In the genomic region with DNA sequence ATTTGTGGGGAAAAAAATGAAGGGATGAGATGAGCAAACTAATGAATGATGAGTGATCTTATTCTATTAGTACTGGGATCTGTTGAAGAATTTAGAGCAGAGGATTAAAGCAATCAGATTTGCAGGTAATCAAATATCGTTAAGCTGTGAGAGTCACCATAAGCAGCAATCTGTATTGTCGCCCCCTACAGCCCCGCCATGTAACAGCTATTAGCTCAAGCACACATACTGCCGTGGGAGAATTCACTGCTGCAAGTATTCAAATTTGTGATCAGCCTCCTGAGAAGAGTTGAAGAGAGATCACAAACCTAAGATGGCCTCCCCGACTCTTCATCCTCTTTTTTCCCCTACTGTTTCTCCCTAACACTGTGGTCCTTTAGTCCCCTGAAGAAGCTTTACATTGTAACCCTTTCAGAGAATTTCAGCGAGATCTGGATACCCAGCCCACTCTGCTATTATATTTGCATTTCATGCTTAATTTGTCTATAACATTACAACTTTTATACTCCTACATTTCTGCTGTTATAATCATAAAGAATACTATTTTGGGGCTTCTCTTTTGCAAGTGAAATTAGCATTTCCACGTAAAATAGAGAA, we compare ENCODE assay signal across 9 cellular contexts. TPM values are rescaled to one million over a fixed set of nuclear protein-coding genes. Genes with fewer than 3 reads are reported as not detected.
DNase-seq lines count a peak whose midpoint lies in the region; ATAC-seq and TF ChIP-seq lines count a peak whose summit lies in the region.
"Had no signal": no experiment of that assay in that cellular context is flagged by ENCODE, and none has a peak within 500 bp of the region (broad histone marks: within the 10 kb centered on the region; RNA-seq: fewer than 3 reads in every experiment).

No MANE protein-coding gene starts in this region.

- H3K27ac ChIP-seq in C4-2B (no peak overlapping the region), GM23248 (no peak overlapping the region), esophagus squamous epithelium (no peak overlapping the region)

- 22 to 25% methylated on average over 7 of the region's 7 CpGs for WGBS in GM23248 (ENCODE audit: low coverage in 1 of 2, low lambda C conversion rate in 2 of 2, missing lambda C conversion rate in 2 of 2), 2 experiments
- WGBS in esophagus squamous epithelium, 2 donors, result 26 to 27% methylated on average over 7 of the region's 7 CpGs

- no peaks in the 10 kb centered on the region for H4K20me1 ChIP-seq in GM23248 (ENCODE audit: insufficient read depth)

- intact Hi-C loops in esophagus squamous epithelium (cut with DNase I), result no loop called here

- no peaks in the 10 kb centered on the region for H3K9me3 ChIP-seq in GM23248 (ENCODE audit: low read depth)
- peaks cover 0 to 8% (median 0%) of the 10 kb centered on the region in 3 donors for H3K9me3 ChIP-seq in esophagus squamous epithelium

- TF ChIP-seq CTCF in C4-2B (conservative IDR thresholded peaks at IDR 0.05) (peak; percentile 91), esophagus squamous epithelium (IDR thresholded peaks at IDR 0.05) (peak in 3 of 6 experiments; percentile 26 to 46 (median 32))

- H3K79me2 ChIP-seq in GM23248 (ENCODE audit: insufficient read depth), result no peaks in the 10 kb centered on the region

- TF ChIP-seq POLR2A in esophagus squamous epithelium (IDR thresholded peaks at IDR 0.05), result no peak

- in situ Hi-C loops in GM23248 (cut with MboI), result no loop called here

- no peak overlapping the region for H3K4me2 ChIP-seq in GM23248 (ENCODE audit: unreplicated experiment)

- H3F3A ChIP-seq in GM23248 (ENCODE audit: insufficient read depth), result no peaks in the 10 kb centered on the region

- no peaks in the 10 kb centered on the region for H3K36me3 ChIP-seq in GM23248 (ENCODE audit: low read depth)
- no peaks in the 10 kb centered on the region for H3K36me3 ChIP-seq in esophagus squamous epithelium

- no peak overlapping the region for H3K9ac ChIP-seq in GM23248

- no peak overlapping the region for H2AFZ ChIP-seq in GM23248

- H3K4me1 ChIP-seq in GM23248 (ENCODE audit: insufficient read depth), result no peaks in the 10 kb centered on the region
- H3K4me1 ChIP-seq in esophagus squamous epithelium, result no peaks in the 10 kb centered on the region

- no peaks in the 10 kb centered on the region for H3K9me2 ChIP-seq in GM23248 (ENCODE audit: insufficient read depth)

- DNase-seq in GM23248 (peak; percentile 39), RKO (ENCODE audit: low spot score) (peak; percentile 33), cerebellar cortex (ENCODE audit: low spot score) (peak; percentile 42), myocyte (ENCODE audit: low read depth) (peak; percentile 18), esophagus squamous epithelium (lab: John Stamatoyannopoulos, UW) (no peak)

- H3K4me3 ChIP-seq in GM23248 (no peak overlapping the region), esophagus squamous epithelium (no peak overlapping the region)
- H3K4me3 ChIP-seq: lung had no signal

- H3K27me3 ChIP-seq in GM23248 (replicated peaks; ENCODE audit: insufficient read depth) (peaks cover 15% of the 10 kb centered on the region; the same call in 1 of the 2 replicates), esophagus squamous epithelium (peaks cover 0 to 29% (median 0%) of the 10 kb centered on the region in 4 donors)

- ATAC-seq in GM19397 (IDR thresholded peaks at IDR 0.05; ENCODE audit: unreplicated experiment), result no peak
- ATAC-seq in HG03108 (IDR thresholded peaks at IDR 0.05; ENCODE audit: unreplicated experiment), result no peak

RNA-seq across cellular contexts. Expression of a gene that starts 28.5 kb away (rescaled TPM):
- 0.25 TPM in 1 of 2 replicates, not detected in the other for total RNA-seq in GM23248 (2014; rRNA removed; shearing (Covaris generic))
- 0.34 TPM in 1 of 2 replicates, not detected in the other for polyA plus RNA-seq in GM23248 (2016; fragmentation: Nextera tagmentation; extraction: Ambion mirVana)
- total RNA-seq in myocyte (not detected in 2 replicates), esophagus squamous epithelium (under 1 TPM in 3 of 4 donors, not detected in 1; 0.09 to 0.57 (median 0.44) TPM)
- 0.01 TPM for polyA plus RNA-seq in myocyte (2012)

RNA-seq across cellular contexts. Expression of a gene that starts 59.9 kb away (rescaled TPM):
- 13.4 and 24.2 TPM in 2 replicates for total RNA-seq in GM23248 (2014; rRNA removed; shearing (Covaris generic))
- 10.7 and 10.9 TPM in 2 replicates for polyA plus RNA-seq in GM23248 (2016; fragmentation: Nextera tagmentation; extraction: Ambion mirVana)
- total RNA-seq in myocyte (71.7 and 74.5 TPM in 2 replicates), esophagus squamous epithelium (10 to 100 TPM in 1 of 4 donors, 1 to 10 TPM in 3; 3.5 to 16.6 (median 6.5) TPM)
- polyA plus RNA-seq in myocyte (2012), result 57.0 TPM
